13 cellular contexts compared by ENCODE assay signal in the genomic region with DNA sequence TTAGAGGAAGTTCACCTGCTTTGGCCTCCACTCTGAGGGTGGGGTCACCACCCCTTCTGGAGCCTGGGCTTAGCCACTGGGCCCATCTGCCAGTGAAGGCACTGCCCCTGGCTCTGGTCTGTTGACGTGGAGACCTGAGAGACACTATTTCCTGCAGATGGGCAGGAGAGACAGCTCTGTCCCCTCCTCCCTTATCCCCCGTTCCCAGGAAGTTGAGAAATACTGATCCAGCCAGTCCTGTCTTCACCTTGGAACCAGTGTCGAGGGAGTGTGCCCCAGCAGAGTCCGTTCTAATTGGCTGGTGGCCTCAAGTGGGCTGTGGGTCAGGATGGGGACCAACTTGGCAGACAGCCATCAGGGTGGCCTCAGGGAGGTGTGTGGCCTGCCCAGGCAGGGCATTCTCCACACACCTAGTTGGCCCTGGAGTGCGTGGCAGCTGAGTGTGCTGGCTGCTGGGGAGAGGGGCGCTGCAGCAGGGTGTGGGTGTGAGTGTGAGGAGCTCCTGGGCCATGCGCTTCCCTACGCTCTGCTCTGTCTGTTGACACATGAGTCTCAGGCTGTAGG. TPM values are rescaled to one million over a fixed set of nuclear protein-coding genes. Genes with fewer than 3 reads are reported as not detected.
DNase-seq lines count a peak whose midpoint lies in the region; ATAC-seq, FAIRE-seq and TF ChIP-seq lines count a peak whose summit lies in the region.
"Had no signal": no experiment of that assay in that cellular context is flagged by ENCODE, and none has a peak within 500 bp of the region (broad histone marks: within the 10 kb centered on the region; RNA-seq: fewer than 3 reads in every experiment).

No MANE protein-coding gene starts in this region.

- CTCF ChIA-PET in activated CD8-positive, alpha-beta T cell treated with anti-CD3 and anti-CD28 coated beads, Interleukin-2, amount 10 ng/mL, durations not matched to agents 7 days and 5 days (lab: Charles Lee), result interaction anchor here (2.8 kb wide), 1 partner anchor 10 kb away, joined by 15 read pairs; no protein-coding TSS in a partner anchor
- CTCF ChIA-PET in activated CD8-positive, alpha-beta T cell treated with anti-CD3 and anti-CD28 coated beads for 36 hours (lab: Charles Lee), result interaction anchor here (3.1 kb wide), 1 partner anchor 12 kb away, joined by 26 read pairs; no protein-coding TSS in a partner anchor
- CTCF ChIA-PET in SK-N-SH (lab: Yijun Ruan, JAX), result interaction anchor here (0.7 to 4.5 kb wide), 8 partner anchors 8 to 305 kb away, joined by 3 to 49 read pairs (median 8); partner anchors contain the start of genes C1RL, CLSTN3 and PEX5

- TF ChIP-seq CTCF in activated CD8-positive, alpha-beta T cell treated with anti-CD3 and anti-CD28 coated beads for 36 hours (IDR thresholded peaks at IDR 0.05), result no peak
- no peak for TF ChIP-seq CTCF in SK-N-SH (IDR thresholded peaks at IDR 0.05)
- no peak for TF ChIP-seq CTCF in lower lobe of right lung (IDR thresholded peaks at IDR 0.05)
- TF ChIP-seq CTCF in uterus (IDR thresholded peaks at IDR 0.05), result no peak

- no peaks in the 10 kb centered on the region for H3K79me2 ChIP-seq in SK-N-SH (ENCODE audit: insufficient read depth)

- POLR2A ChIA-PET in activated CD8-positive, alpha-beta T cell treated with anti-CD3 and anti-CD28 coated beads, Interleukin-2, amount 10 ng/mL, durations not matched to agents 7 days and 5 days (lab: Charles Lee), result interaction anchor here (1.1 kb wide), 1 partner anchor 22 kb away, joined by 3 read pairs; no protein-coding TSS in a partner anchor
- POLR2A ChIA-PET in activated CD8-positive, alpha-beta T cell treated with anti-CD3 and anti-CD28 coated beads for 36 hours (lab: Charles Lee), result no interaction called here
- POLR2A ChIA-PET in SK-N-SH (lab: Yijun Ruan, JAX), result interaction anchor here (0.5 to 1.0 kb wide), 3 partner anchors 9 to 35 kb away, joined by 3 to 4 read pairs (median 4); no protein-coding TSS in a partner anchor

- H3K27me3 ChIP-seq in SK-N-SH (ENCODE audit: insufficient read depth) (no peaks in the 10 kb centered on the region), lower lobe of right lung (ENCODE audit: low read depth) (no peaks in the 10 kb centered on the region), uterus (no peaks in the 10 kb centered on the region)
- H3K27me3 ChIP-seq: tibial artery had no signal

- H3K27ac ChIP-seq in SK-N-SH (ENCODE audit: low read depth in 2 of 2, low read length in 1 of 2) (peak overlapping the region in 1 of 2 experiments; percentile 86; a peak in 3 of 4 replicates), lower lobe of right lung (peak overlapping the region; percentile 10), uterus (no peak overlapping the region)
- H3K27ac ChIP-seq: tibial artery had no signal

- peak; percentile 53 for FAIRE-seq in urothelium cell line (lab: Jason Lieb, UNC)

- H3K4me1 Mint-ChIP-seq in activated CD8-positive, alpha-beta T cell treated with anti-CD3 and anti-CD28 coated beads, Interleukin-2, amount 10 ng/mL, durations not matched to agents 7 days and 5 days (ENCODE audit: low read depth), result no peaks in the 10 kb centered on the region
- H3K4me1 Mint-ChIP-seq in activated CD8-positive, alpha-beta T cell treated with anti-CD3 and anti-CD28 coated beads for 36 hours (ENCODE audit: low read depth), result no peaks in the 10 kb centered on the region
- H3K4me1 Mint-ChIP-seq: activated naive CD4-positive, alpha-beta T cell treated with anti-CD3 and anti-CD28 coated beads, Interleukin-2, amount 10 ng/mL, durations not matched to agents 7 days and 5 days; naive B cell had no signal

- H3K36me3 ChIP-seq in SK-N-SH (replicated peaks in 1 of 2; ENCODE audit: control insufficient read depth in 1 of 2, insufficient read depth in 2 of 2, low read length in 1 of 2), result peaks cover 0 to 4% of the 10 kb centered on the region in 2 experiments
- H3K36me3 ChIP-seq in lower lobe of right lung, result peaks cover 23% of the 10 kb centered on the region
- H3K36me3 ChIP-seq in uterus, result no peaks in the 10 kb centered on the region

- peak; percentile 28 for ATAC-seq in activated CD8-positive, alpha-beta T cell treated with anti-CD3 and anti-CD28 coated beads, Interleukin-2, amount 10 ng/mL, durations not matched to agents 7 days and 5 days
- no peak for ATAC-seq in activated CD8-positive, alpha-beta T cell treated with anti-CD3 and anti-CD28 coated beads for 36 hours
- ATAC-seq in lower lobe of right lung, result peak; percentile 83 to 84
- ATAC-seq in GM19351 (IDR thresholded peaks at IDR 0.05; ENCODE audit: unreplicated experiment), result no peak
- no peak for ATAC-seq in GM21515 (IDR thresholded peaks at IDR 0.05; ENCODE audit: unreplicated experiment)

- peaks cover 26% of the 10 kb centered on the region for H3K36me3 Mint-ChIP-seq in activated CD8-positive, alpha-beta T cell treated with anti-CD3 and anti-CD28 coated beads, Interleukin-2, amount 10 ng/mL, durations not matched to agents 7 days and 5 days (ENCODE audit: low read depth)
- H3K36me3 Mint-ChIP-seq in activated CD8-positive, alpha-beta T cell treated with anti-CD3 and anti-CD28 coated beads for 36 hours (ENCODE audit: low read depth), result peaks cover 1% of the 10 kb centered on the region
- H3K36me3 Mint-ChIP-seq: naive B cell had no signal

- no peak overlapping the region for H3K4me3 ChIP-seq in SK-N-SH (ENCODE audit: low read depth in 2 of 2, low read length in 1 of 2)
- peak overlapping the region; percentile 43 for H3K4me3 ChIP-seq in lower lobe of right lung
- H3K4me3 ChIP-seq in uterus, result no peak overlapping the region
- H3K4me3 ChIP-seq: tibial artery had no signal

- peak overlapping the region; percentile 18 for H3K27ac Mint-ChIP-seq in activated CD8-positive, alpha-beta T cell treated with anti-CD3 and anti-CD28 coated beads, Interleukin-2, amount 10 ng/mL, durations not matched to agents 7 days and 5 days
- no peak overlapping the region for H3K27ac Mint-ChIP-seq in activated CD8-positive, alpha-beta T cell treated with anti-CD3 and anti-CD28 coated beads for 36 hours
- H3K27ac Mint-ChIP-seq: activated naive CD4-positive, alpha-beta T cell treated with anti-CD3 and anti-CD28 coated beads, Interleukin-2, amount 10 ng/mL, durations not matched to agents 7 days and 5 days had no signal

- H3K27me3 Mint-ChIP-seq in activated CD8-positive, alpha-beta T cell treated with anti-CD3 and anti-CD28 coated beads, Interleukin-2, amount 10 ng/mL, durations not matched to agents 7 days and 5 days (ENCODE audit: low read depth), result no peaks in the 10 kb centered on the region
- no peaks in the 10 kb centered on the region for H3K27me3 Mint-ChIP-seq in activated CD8-positive, alpha-beta T cell treated with anti-CD3 and anti-CD28 coated beads for 36 hours
- H3K27me3 Mint-ChIP-seq: activated naive CD4-positive, alpha-beta T cell treated with anti-CD3 and anti-CD28 coated beads, Interleukin-2, amount 10 ng/mL, durations not matched to agents 7 days and 5 days had no signal

- DNase-seq in activated CD8-positive, alpha-beta T cell treated with anti-CD3 and anti-CD28 coated beads, Interleukin-2, amount 10 ng/mL, durations not matched to agents 7 days and 5 days, result no peak
- no peak for DNase-seq in activated CD8-positive, alpha-beta T cell treated with anti-CD3 and anti-CD28 coated beads for 36 hours
- DNase-seq in SK-N-SH (peak; percentile 69), lower lobe of right lung (peak; percentile 89), urothelium cell line (ENCODE audit: low spot score) (no peak), uterus (no peak)
- DNase-seq: activated naive CD4-positive, alpha-beta T cell treated with anti-CD3 and anti-CD28 coated beads, Interleukin-2, amount 10 ng/mL, durations not matched to agents 7 days and 5 days; cerebellar nuclear complex; DMS 273 treated with DMSO at 0.1 percent for 48 hours; naive B cell; tibial artery had no signal

- H3K9ac ChIP-seq in SK-N-SH, result no peak overlapping the region

- H3K4me1 ChIP-seq in SK-N-SH (ENCODE audit: control insufficient read depth in 1 of 2, insufficient read depth in 2 of 2, low read depth in 1 of 2, low read length in 1 of 2) (peaks cover 0 to 33% of the 10 kb centered on the region in 2 experiments; a peak in 2 of 4 replicates), lower lobe of right lung (peaks cover 18% of the 10 kb centered on the region), uterus (no peaks in the 10 kb centered on the region)

- H3K9me2 ChIP-seq in SK-N-SH, result no peaks in the 10 kb centered on the region

- no peak for TF ChIP-seq POLR2A in uterus (IDR thresholded peaks at IDR 0.05)

- H3K9me3 ChIP-seq in SK-N-SH, result no peaks in the 10 kb centered on the region
- no peaks in the 10 kb centered on the region for H3K9me3 ChIP-seq in lower lobe of right lung
- H3K9me3 ChIP-seq in uterus, result no peaks in the 10 kb centered on the region
- H3K9me3 ChIP-seq: tibial artery had no signal

- H3K4me3 Mint-ChIP-seq in activated CD8-positive, alpha-beta T cell treated with anti-CD3 and anti-CD28 coated beads, Interleukin-2, amount 10 ng/mL, durations not matched to agents 7 days and 5 days, result no peak overlapping the region
- H3K4me3 Mint-ChIP-seq in activated CD8-positive, alpha-beta T cell treated with anti-CD3 and anti-CD28 coated beads for 36 hours, result no peak overlapping the region
- H3K4me3 Mint-ChIP-seq: activated naive CD4-positive, alpha-beta T cell treated with anti-CD3 and anti-CD28 coated beads, Interleukin-2, amount 10 ng/mL, durations not matched to agents 7 days and 5 days had no signal

- 67% methylated on average over 1 of the region's 8 CpGs for WGBS in SK-N-SH (ENCODE audit: low lambda C conversion rate)

- H3K9me3 Mint-ChIP-seq in activated CD8-positive, alpha-beta T cell treated with anti-CD3 and anti-CD28 coated beads, Interleukin-2, amount 10 ng/mL, durations not matched to agents 7 days and 5 days (ENCODE audit: insufficient read depth), result no peaks in the 10 kb centered on the region
- H3K9me3 Mint-ChIP-seq in activated CD8-positive, alpha-beta T cell treated with anti-CD3 and anti-CD28 coated beads for 36 hours, result no peaks in the 10 kb centered on the region
- H3K9me3 Mint-ChIP-seq: activated naive CD4-positive, alpha-beta T cell treated with anti-CD3 and anti-CD28 coated beads, Interleukin-2, amount 10 ng/mL, durations not matched to agents 7 days and 5 days; naive B cell had no signal

- H3K4me2 ChIP-seq in SK-N-SH, result peak overlapping the region; percentile 29; the same call in 1 of the 2 replicates

- intact Hi-C loops in activated CD8-positive, alpha-beta T cell treated with anti-CD3 and anti-CD28 coated beads for 36 hours (cut with micrococcal nuclease), result no loop called here
- intact Hi-C loops in lower lobe of right lung (cut with DNase I), result no loop called here
- intact Hi-C loops in uterus (cut with DNase I; ENCODE audit: low total_unique reads), result no loop called here

- no peaks in the 10 kb centered on the region for H3F3A ChIP-seq in SK-N-SH (replicated peaks; ENCODE audit: insufficient read depth)

- TF ChIP-seq RAD21 in SK-N-SH (IDR thresholded peaks at IDR 0.05; ENCODE audit: low read length), result no peak

- TF ChIP-seq EP300 in SK-N-SH (IDR thresholded peaks at IDR 0.05; ENCODE audit: borderline replicate concordance in 1 of 2, low read depth in 1 of 2, low read length in 1 of 2), result no peak

- no peaks in the 10 kb centered on the region for H4K20me1 ChIP-seq in SK-N-SH (ENCODE audit: insufficient read depth)

- H2AFZ ChIP-seq in SK-N-SH (ENCODE audit: low read depth), result no peak overlapping the region

RNA-seq across cellular contexts. Expression of gene CLSTN3, which starts 25.4 kb away (rescaled TPM):
- 10 to 100 TPM; 76.8 to 83.9 TPM for total RNA-seq in activated CD8-positive, alpha-beta T cell treated with anti-CD3 and anti-CD28 coated beads, Interleukin-2, amount 10 ng/mL, durations not matched to agents 7 days and 5 days
- total RNA-seq in activated CD8-positive, alpha-beta T cell treated with anti-CD3 and anti-CD28 coated beads for 36 hours, result 10 to 100 TPM; 29.0 to 30.8 TPM
- polyA plus RNA-seq in SK-N-SH (2012; rRNA removed), result 12.7 and 12.9 TPM in 2 replicates
- polyA plus RNA-seq in SK-N-SH (2012; cell fraction: cytosol; rRNA removed), result 7.2 and 8.7 TPM in 2 replicates
- polyA plus RNA-seq in SK-N-SH (2012; cell fraction: nucleus; rRNA removed), result 34.7 and 40.9 TPM in 2 replicates
- total RNA-seq in lower lobe of right lung (36.8 TPM), uterus (100 to 1,000 TPM in 1 of 4 donors, 10 to 100 TPM in 3; 48.1 to 113 (median 94.7) TPM)

RNA-seq across cellular contexts. Expression of gene RBP5, which starts 26.9 kb away (rescaled TPM):
- total RNA-seq in activated CD8-positive, alpha-beta T cell treated with anti-CD3 and anti-CD28 coated beads, Interleukin-2, amount 10 ng/mL, durations not matched to agents 7 days and 5 days, result under 1 TPM; 0.29 to 0.42 TPM
- not detected for total RNA-seq in activated CD8-positive, alpha-beta T cell treated with anti-CD3 and anti-CD28 coated beads for 36 hours
- polyA plus RNA-seq in SK-N-SH (2012; rRNA removed), result 0.06 and 0.12 TPM in 2 replicates
- 0.08 and 0.22 TPM in 2 replicates for polyA plus RNA-seq in SK-N-SH (2012; cell fraction: cytosol; rRNA removed)
- 0.70 and 0.79 TPM in 2 replicates for polyA plus RNA-seq in SK-N-SH (2012; cell fraction: nucleus; rRNA removed)
- 1.1 TPM for total RNA-seq in lower lobe of right lung
- 10 to 100 TPM in 1 of 4 donors, 1 to 10 TPM in 2, not detected in 1; 2.4 to 26.5 (median 8.2) TPM for total RNA-seq in uterus

RNA-seq across cellular contexts. Expression of gene PEX5, which starts 33.9 kb away (rescaled TPM):
- total RNA-seq in activated CD8-positive, alpha-beta T cell treated with anti-CD3 and anti-CD28 coated beads, Interleukin-2, amount 10 ng/mL, durations not matched to agents 7 days and 5 days, result 10 to 100 TPM; 19.1 to 21.0 TPM
- 10 to 100 TPM; 39.0 to 41.8 TPM for total RNA-seq in activated CD8-positive, alpha-beta T cell treated with anti-CD3 and anti-CD28 coated beads for 36 hours
- polyA plus RNA-seq in SK-N-SH (2012; rRNA removed), result 21.6 and 22.6 TPM in 2 replicates
- 18.1 and 20.7 TPM in 2 replicates for polyA plus RNA-seq in SK-N-SH (2012; cell fraction: cytosol; rRNA removed)
- polyA plus RNA-seq in SK-N-SH (2012; cell fraction: nucleus; rRNA removed), result 34.3 and 38.7 TPM in 2 replicates
- total RNA-seq in lower lobe of right lung, result 47.8 TPM
- 10 to 100 TPM; 51.8 to 67.4 (median 58.0) TPM for total RNA-seq in uterus

RNA-seq across cellular contexts. Expression of gene C1RL, which starts 46.5 kb away (rescaled TPM):
- 10 to 100 TPM; 21.5 to 23.3 TPM for total RNA-seq in activated CD8-positive, alpha-beta T cell treated with anti-CD3 and anti-CD28 coated beads, Interleukin-2, amount 10 ng/mL, durations not matched to agents 7 days and 5 days
- 10 to 100 TPM; 10.5 to 11.8 TPM for total RNA-seq in activated CD8-positive, alpha-beta T cell treated with anti-CD3 and anti-CD28 coated beads for 36 hours
- 8.3 and 9.5 TPM in 2 replicates for polyA plus RNA-seq in SK-N-SH (2012; rRNA removed)
- 6.2 and 6.7 TPM in 2 replicates for polyA plus RNA-seq in SK-N-SH (2012; cell fraction: cytosol; rRNA removed)
- 19.7 and 20.2 TPM in 2 replicates for polyA plus RNA-seq in SK-N-SH (2012; cell fraction: nucleus; rRNA removed)
- 80.5 TPM for total RNA-seq in lower lobe of right lung
- 100 to 1,000 TPM in 1 of 4 donors, 10 to 100 TPM in 3; 15.4 to 121 (median 37.4) TPM for total RNA-seq in uterus

Comparison
In these comparisons a context has a peak if more than half of its experiments do, and no peak if none do; other contexts are left out.
1. ATAC-seq: peak in activated CD8-positive, alpha-beta T cell treated with anti-CD3 and anti-CD28 coated beads, Interleukin-2, amount 10 ng/mL, durations not matched to agents 7 days and 5 days (single experiment) and lower lobe of right lung (2 of 2); none in activated CD8-positive, alpha-beta T cell treated with anti-CD3 and anti-CD28 coated beads for 36 hours (single experiment), GM19351 (single experiment) and GM21515 (single experiment).
2. DNase-seq: peak in SK-N-SH (single experiment) and lower lobe of right lung (single experiment); none in activated CD8-positive, alpha-beta T cell treated with anti-CD3 and anti-CD28 coated beads, Interleukin-2, amount 10 ng/mL, durations not matched to agents 7 days and 5 days (single experiment), activated CD8-positive, alpha-beta T cell treated with anti-CD3 and anti-CD28 coated beads for 36 hours (single experiment), urothelium cell line (single experiment) and uterus (0 of 2).